Comparison of ENCODE assay signal across 16 cellular contexts in genomic region chr10:78794736-78795455, GRCh38.
DNase-seq lines count a peak whose midpoint lies in the region; ATAC-seq and TF ChIP-seq lines count a peak whose summit lies in the region.
"Had no signal": no experiment of that assay in that cellular context is flagged by ENCODE, and none has a peak within 500 bp of the region (broad histone marks: within the 10 kb centered on the region; RNA-seq: fewer than 3 reads in every experiment).

No MANE protein-coding gene starts in this region.

- no peak overlapping the region for H3K4me3 ChIP-seq in osteoblast (ENCODE audit: insufficient read depth, low read length)
- no peak overlapping the region for H3K4me3 ChIP-seq in gastroesophageal sphincter
- H3K4me3 ChIP-seq: BLaER1 treated with 17β-estradiol and CSF1 and Interleukin-3, amounts not matched to agents 10 nM and 100 nM; GM23248; HAP-1 had no signal

- H3K4me1 Mint-ChIP-seq in activated naive CD8-positive, alpha-beta T cell treated with anti-CD3 and anti-CD28 coated beads for 36 hours: no peaks in the 10 kb centered on the region
- H3K4me1 Mint-ChIP-seq: B cell had no signal

- H3K27me3 ChIP-seq in osteoblast (ENCODE audit: insufficient read depth, low read length): peaks cover 74% of the 10 kb centered on the region
- H3K27me3 ChIP-seq in gastroesophageal sphincter: no peaks in the 10 kb centered on the region
- H3K27me3 ChIP-seq: BLaER1 treated with 17β-estradiol and CSF1 and Interleukin-3, amounts not matched to agents 10 nM and 100 nM had no signal

- ATAC-seq in gastroesophageal sphincter: no peak
- ATAC-seq: CD8-positive, alpha-beta T cell had no signal

- DNase-seq in Ammon's horn (ENCODE audit: low spot score): peak; percentile 41
- DNase-seq in inferior parietal cortex (ENCODE audit: extremely low spot score): peak; percentile 43
- peak; percentile 65 for DNase-seq in osteoblast (ENCODE audit: insufficient read length, low spot score, missing footprints)
- peak; percentile 61 for DNase-seq in superior temporal gyrus (ENCODE audit: extremely low spot score)
- DNase-seq in activated CD4-positive, CD25-positive, alpha-beta regulatory T cell treated with anti-CD3 and anti-CD28 coated beads, Interleukin-2, amount 50 U/mL, for 72 hours: no peak
- no peak for DNase-seq in activated naive CD8-positive, alpha-beta T cell treated with anti-CD3 and anti-CD28 coated beads for 36 hours
- DNase-seq: 8988T; Calu3; CD8-positive, alpha-beta T cell; DMS79 treated with DMSO at 0.1 percent for 48 hours; GF-D8; GM23248 had no signal

- H3K27ac Mint-ChIP-seq in activated naive CD8-positive, alpha-beta T cell treated with anti-CD3 and anti-CD28 coated beads for 36 hours: no peak overlapping the region
- H3K27ac Mint-ChIP-seq: B cell; CD8-positive, alpha-beta T cell had no signal

- H3K4me1 ChIP-seq in osteoblast (ENCODE audit: insufficient read depth, low read length) (no peaks in the 10 kb centered on the region), gastroesophageal sphincter (peaks cover 0 to 4% (median 0%) of the 10 kb centered on the region in 3 donors)
- H3K4me1 ChIP-seq: BLaER1 treated with 17β-estradiol and CSF1 and Interleukin-3, amounts not matched to agents 10 nM and 100 nM; HAP-1 had no signal

- no peak overlapping the region for H3K4me2 ChIP-seq in osteoblast (ENCODE audit: insufficient read depth, low read length)
- H3K4me2 ChIP-seq: BLaER1 treated with 17β-estradiol and CSF1 and Interleukin-3, amounts not matched to agents 10 nM and 100 nM had no signal

- H3K9me3 Mint-ChIP-seq in activated naive CD8-positive, alpha-beta T cell treated with anti-CD3 and anti-CD28 coated beads for 36 hours: no peaks in the 10 kb centered on the region

- no peak for TF ChIP-seq EP300 in gastroesophageal sphincter (IDR thresholded peaks at IDR 0.05)

- H2AFZ ChIP-seq in osteoblast (ENCODE audit: low read length): no peak overlapping the region
- H2AFZ ChIP-seq: GM23248 had no signal

- no peaks in the 10 kb centered on the region for H4K20me1 ChIP-seq in osteoblast (ENCODE audit: insufficient read depth, low read length)
- H4K20me1 ChIP-seq: BLaER1 treated with 17β-estradiol and CSF1 and Interleukin-3, amounts not matched to agents 10 nM and 100 nM had no signal

- peaks cover 4% of the 10 kb centered on the region for H3K27me3 Mint-ChIP-seq in activated naive CD8-positive, alpha-beta T cell treated with anti-CD3 and anti-CD28 coated beads for 36 hours

- H3K9me3 ChIP-seq in osteoblast (ENCODE audit: low read depth, low read length) (peaks cover 6% of the 10 kb centered on the region), gastroesophageal sphincter (peaks cover 0 to 8% (median 0%) of the 10 kb centered on the region in 3 donors)
- H3K9me3 ChIP-seq: HAP-1 had no signal

- TF ChIP-seq CTCF in osteoblast (IDR thresholded peaks at IDR 0.05; ENCODE audit: extremely low read depth, low read depth, low read length): no peak
- no peak for TF ChIP-seq CTCF in gastroesophageal sphincter (IDR thresholded peaks at IDR 0.05)

- no peak overlapping the region for H3K27ac ChIP-seq in osteoblast (ENCODE audit: low read depth, low read length)
- no peak overlapping the region for H3K27ac ChIP-seq in gastroesophageal sphincter
- H3K27ac ChIP-seq: BLaER1 treated with 17β-estradiol and CSF1 and Interleukin-3, amounts not matched to agents 10 nM and 100 nM; GM23248 had no signal

- H3K36me3 ChIP-seq in osteoblast (ENCODE audit: insufficient read depth, low read length) (no peaks in the 10 kb centered on the region), gastroesophageal sphincter (no peaks in the 10 kb centered on the region)
- H3K36me3 ChIP-seq: BLaER1 treated with 17β-estradiol and CSF1 and Interleukin-3, amounts not matched to agents 10 nM and 100 nM; HAP-1 had no signal

- no peak for TF ChIP-seq POLR2A in gastroesophageal sphincter (IDR thresholded peaks at IDR 0.05)

- H3K79me2 ChIP-seq in osteoblast (ENCODE audit: insufficient read depth, low read length): no peaks in the 10 kb centered on the region

- H3K4me3 Mint-ChIP-seq in activated naive CD8-positive, alpha-beta T cell treated with anti-CD3 and anti-CD28 coated beads for 36 hours: no peak overlapping the region
- H3K4me3 Mint-ChIP-seq: B cell; CD8-positive, alpha-beta T cell had no signal

- 100% methylated on average over 1 to 3 of the region's 7 CpGs for WGBS in gastroesophageal sphincter (ENCODE audit: low coverage in 1 of 2), 2 donors

- H3K36me3 Mint-ChIP-seq in activated naive CD8-positive, alpha-beta T cell treated with anti-CD3 and anti-CD28 coated beads for 36 hours: no peaks in the 10 kb centered on the region
- H3K36me3 Mint-ChIP-seq: CD8-positive, alpha-beta T cell had no signal

Comparison
In these comparisons a context has a peak if more than half of its experiments do, and no peak if none do; other contexts are left out.
1. DNase-seq: peak in Ammon's horn (single experiment), inferior parietal cortex (single experiment), osteoblast (single experiment) and superior temporal gyrus (single experiment); none in activated CD4-positive, CD25-positive, alpha-beta regulatory T cell treated with anti-CD3 and anti-CD28 coated beads, Interleukin-2, amount 50 U/mL, for 72 hours (single experiment) and activated naive CD8-positive, alpha-beta T cell treated with anti-CD3 and anti-CD28 coated beads for 36 hours (single experiment).